Comparison of ENCODE assay signal across 1 cellular context in genomic region chr17:28646039-28646754, GRCh38.
TF ChIP-seq lines count a peak whose summit lies in the region.

No MANE protein-coding gene starts in this region.

TF ChIP-seq in K562, 482 proteins besides CTCF, POLR2A, EP300 and RAD21 (continued from another document and continues in another):
- TF ChIP-seq ZNF609 (CRISPR knock-in tag; IDR thresholded peaks at IDR 0.05; ENCODE audit: borderline replicate concordance) (no peak), RBFOX2 (IDR thresholded peaks at IDR 0.05; ENCODE audit: low read depth, low read length) (no peak), TARDBP (IDR thresholded peaks at IDR 0.05) (no peak), CC2D1A (IDR thresholded peaks at IDR 0.05) (no peak; the same call in 1 of the 2 replicates), HDAC2 (IDR thresholded peaks at IDR 0.05) (peak; percentile 83), CBX3 (IDR thresholded peaks at IDR 0.05; ENCODE audit: borderline replicate concordance in 1 of 2, low read length in 2 of 2) (no peak), ZNF277 (CRISPR knock-in tag; IDR thresholded peaks at IDR 0.05; ENCODE audit: borderline replicate concordance) (no peak), ELF4 (CRISPR knock-in tag; IDR thresholded peaks at IDR 0.05) (0 out of 2 replicates have a peak, but pooled peaks have one; percentile 38), ELF1 (tag; IDR thresholded peaks at IDR 0.05) (no peak), PATZ1 (CRISPR knock-in tag; IDR thresholded peaks at IDR 0.05; ENCODE audit: borderline replicate concordance) (0 out of 2 replicates have a peak, but pooled peaks have one; percentile 24), ATF4 (CRISPR knock-in tag; IDR thresholded peaks at IDR 0.05) (peak; percentile 63; the same call in 1 of the 2 replicates), ZSCAN29 (IDR thresholded peaks at IDR 0.05) (no peak), ZNF41 (CRISPR knock-in tag; conservative IDR thresholded peaks at IDR 0.05) (no peak; the same call in 1 of the 2 replicates), TAF1 (IDR thresholded peaks at IDR 0.05; ENCODE audit: control insufficient read depth, extremely low read depth, insufficient read depth, low read length, severe bottlenecking) (peak; percentile 32), ARID1B (IDR thresholded peaks at IDR 0.05) (no peak; the same call in 1 of the 2 replicates), CREB3 (tag; conservative IDR thresholded peaks at IDR 0.05; ENCODE audit: low read depth) (peak; percentile 85), CXXC5 (CRISPR knock-in tag; IDR thresholded peaks at IDR 0.05) (peak; percentile 44), THRA (IDR thresholded peaks at IDR 0.05) (no peak), DPF2 (IDR thresholded peaks at IDR 0.05) (peak; percentile 59; the same call in 1 of the 2 replicates), POLR3G (IDR thresholded peaks at IDR 0.05; ENCODE audit: extremely low read depth, insufficient read length, insufficient replicate concordance) (no peak), MECOM (CRISPR knock-in tag; IDR thresholded peaks at IDR 0.05) (0 out of 2 replicates have a peak, but pooled peaks have one; percentile 13), THAP12 (CRISPR knock-in tag; IDR thresholded peaks at IDR 0.05) (no peak), MAZ (CRISPR knock-in tag; conservative IDR thresholded peaks at IDR 0.05 in 1 of 2, IDR thresholded peaks at IDR 0.05 in 1 of 2) (peak in 1 of 2 experiments; percentile 61; a peak in 3 of 4 replicates), XRCC4 (IDR thresholded peaks at IDR 0.05; ENCODE audit: extremely low read depth, insufficient read depth, insufficient read length) (no peak), XRCC5 (IDR thresholded peaks at IDR 0.05; ENCODE audit: low read depth, low read length) (no peak), MTF1 (CRISPR knock-in tag; IDR thresholded peaks at IDR 0.05; ENCODE audit: borderline replicate concordance) (no peak), U2AF1 (optimal IDR thresholded peaks at IDR 0.05; ENCODE audit: low read depth, low read length) (no peak), MTA3 (IDR thresholded peaks at IDR 0.05; ENCODE audit: borderline replicate concordance) (peak; percentile 69; the same call in 1 of the 2 replicates), NFXL1 (CRISPR knock-in tag; IDR thresholded peaks at IDR 0.05) (peak; percentile 50; the same call in 1 of the 2 replicates), PTRF (tag; IDR thresholded peaks at IDR 0.05) (peak; percentile 68; the same call in 1 of the 2 replicates), ZNF124 (CRISPR knock-in tag; IDR thresholded peaks at IDR 0.05) (no peak), ZNF408 (CRISPR knock-in tag; IDR thresholded peaks at IDR 0.05; ENCODE audit: low read depth) (no peak), TCFL5 (CRISPR knock-in tag; conservative IDR thresholded peaks at IDR 0.05) (0 out of 2 replicates have a peak, but pooled peaks have one; percentile 14), NFATC3 (IDR thresholded peaks at IDR 0.05) (peak; percentile 16; the same call in 1 of the 2 replicates), ZNF511 (CRISPR knock-in tag; IDR thresholded peaks at IDR 0.05) (no peak), ZNF592 (IDR thresholded peaks at IDR 0.05) (peak; percentile 80), SMARCE1 (IDR thresholded peaks at IDR 0.05) (peak; percentile 53; the same call in 1 of the 2 replicates), ZBED1 (IDR thresholded peaks at IDR 0.05) (no peak), NR2C1 (IDR thresholded peaks at IDR 0.05) (peak; percentile 11; the same call in 1 of the 2 replicates), NR2C1 (tag; IDR thresholded peaks at IDR 0.05) (peak; percentile 59; the same call in 1 of the 2 replicates), ZNF175 (CRISPR knock-in tag; IDR thresholded peaks at IDR 0.05; ENCODE audit: low read depth) (peak; percentile 92), POLR2H (tag; IDR thresholded peaks at IDR 0.05; ENCODE audit: low read depth) (peak; percentile 80), KDM4B (IDR thresholded peaks at IDR 0.05; ENCODE audit: borderline replicate concordance in 2 of 2, low read depth in 1 of 2) (no peak), SOX6 (IDR thresholded peaks at IDR 0.05) (peak; percentile 77), SAP30 (IDR thresholded peaks at IDR 0.05; ENCODE audit: borderline replicate concordance, insufficient read depth, low read depth, low read length, poor library complexity, severe bottlenecking) (no peak), SIX5 (IDR thresholded peaks at IDR 0.05; ENCODE audit: borderline replicate concordance in 1 of 2, insufficient read depth in 1 of 2, low read depth in 1 of 2, low read length in 2 of 2) (0 out of 4 replicates have a peak, but pooled peaks of 1 of the 2 experiments have one; percentile 7), ZNF785 (CRISPR knock-in tag; IDR thresholded peaks at IDR 0.05) (no peak), RCOR1 (IDR thresholded peaks at IDR 0.05; ENCODE audit: borderline replicate concordance in 1 of 2, low read depth in 2 of 2, low read length in 2 of 2) (peak in 1 of 2 experiments; percentile 91; a peak in 2 of 4 replicates)
